ENCODE assay signal across 8 cellular contexts in the genomic region with DNA sequence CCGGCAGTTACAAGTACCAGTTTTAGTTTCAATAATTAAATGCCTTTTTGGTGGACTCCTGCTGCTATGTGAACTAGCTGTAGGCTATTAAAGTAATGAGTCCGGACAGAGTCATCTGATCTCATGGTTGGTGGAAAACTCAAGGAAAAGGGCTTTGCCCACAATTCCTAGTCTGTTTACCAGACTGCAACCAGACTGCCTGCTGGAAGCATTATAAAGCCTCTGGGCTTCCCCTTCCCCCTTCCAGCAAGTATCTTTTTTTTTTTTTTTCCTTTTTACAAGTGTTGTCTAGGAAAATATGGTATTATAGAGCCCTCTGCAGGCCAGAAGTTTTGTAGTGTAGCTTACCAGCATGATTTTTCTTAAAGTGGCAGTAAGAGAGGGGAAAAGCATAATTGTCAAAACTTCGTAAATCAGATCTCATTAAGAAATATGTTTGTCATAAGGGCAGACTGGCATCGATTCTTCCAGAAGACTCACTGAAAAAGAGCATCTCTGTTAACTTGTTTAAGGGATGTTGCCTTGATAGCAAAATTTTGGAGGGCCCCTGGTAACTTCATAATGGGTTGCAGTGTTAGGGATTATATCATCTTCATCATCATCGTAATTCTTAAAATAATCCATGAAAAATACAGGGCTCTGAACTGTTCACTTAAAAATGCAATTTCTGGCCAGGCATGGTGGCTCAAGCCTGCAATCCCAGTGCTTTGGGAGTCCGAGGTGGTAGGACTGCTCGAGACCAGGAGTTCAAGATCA.
DNase-seq lines count a peak whose midpoint lies in the region; ATAC-seq and TF ChIP-seq lines count a peak whose summit lies in the region.

No MANE protein-coding gene starts in this region.

- H3K4me1 ChIP-seq in heart left ventricle: peaks cover 0 to 31% (median 10%) of the 10 kb centered on the region in 12 donors

- H3K27ac ChIP-seq in heart left ventricle: no peak overlapping the region
- H3K27ac ChIP-seq in coronary artery: no peak overlapping the region

- H3K27me3 ChIP-seq in heart left ventricle: no peaks in the 10 kb centered on the region

- TF ChIP-seq CTCF in heart left ventricle (IDR thresholded peaks at IDR 0.05): peak; percentile 32 to 68 (median 59)
- no peak for TF ChIP-seq CTCF in coronary artery (IDR thresholded peaks at IDR 0.05)

- no peaks in the 10 kb centered on the region for H3K36me3 ChIP-seq in heart left ventricle

- H3K4me3 ChIP-seq in heart left ventricle: no peak overlapping the region
- H3K4me3 ChIP-seq in coronary artery: no peak overlapping the region

- peak in 3 of 4 donors; percentile 47 to 73 (median 59) for ATAC-seq in heart left ventricle
- ATAC-seq in Right ventricle myocardium inferior: no peak

- H3K9me3 ChIP-seq in heart left ventricle: no peaks in the 10 kb centered on the region

- 61 to 73% (median 67%) methylated on average over 7 of the region's 7 CpGs for WGBS in heart left ventricle, 4 donors

- intact Hi-C loops in heart left ventricle (cut with DNase I): loop anchor here in 8 of 10 donors (2.0 to 5.0 kb wide), 6 partner anchors 96 to 724 kb away; a partner anchor contains a TSS
- intact Hi-C loops in Right ventricle myocardium inferior (cut with DNase I): loop anchor here (5.0 to 10.0 kb wide), 4 partner anchors 174 to 724 kb away; no protein-coding TSS in a partner anchor

- DNase-seq in heart left ventricle (peak in 2 of 5 donors; percentile 20 to 27), Right ventricle myocardium inferior (ENCODE audit: missing footprints) (no peak), HT-29 (ENCODE audit: low spot score) (peak; percentile 93), NCI-H69 (lab: John Stamatoyannopoulos, UW) (peak; percentile 98), astrocyte of the hippocampus (ENCODE audit: low read depth, low spot score) (peak; percentile 89), inferior parietal cortex (ENCODE audit: extremely low spot score) (peak; percentile 90), stromal cell of bone marrow (ENCODE audit: low read depth) (peak; percentile 87), coronary artery (ENCODE audit: low spot score) (no peak)

- TF ChIP-seq POLR2A in heart left ventricle (IDR thresholded peaks at IDR 0.05): no peak

Comparison
In these comparisons a context has a peak if more than half of its experiments do, and no peak if none do; other contexts are left out.
1. DNase-seq: peak in HT-29 (single experiment), NCI-H69 (single experiment), astrocyte of the hippocampus (single experiment), inferior parietal cortex (single experiment) and stromal cell of bone marrow (single experiment); none in Right ventricle myocardium inferior (single experiment) and coronary artery (single experiment).